ENCODE assay signal across 1 cellular context in genomic region chr9:77750981-77751340, GRCh38.
TF ChIP-seq lines count a peak whose summit lies in the region.

No MANE protein-coding gene starts in this region.

TF ChIP-seq in SK-N-SH, 30 proteins besides CTCF, POLR2A, EP300 and RAD21:
- TF ChIP-seq CHD2 (IDR thresholded peaks at IDR 0.05; ENCODE audit: low read length, partially characterized antibody) (peak; percentile 68), MEF2A (IDR thresholded peaks at IDR 0.05; ENCODE audit: borderline replicate concordance, low read depth) (no peak), FOXJ3 (CRISPR knock-in tag; IDR thresholded peaks at IDR 0.05) (peak; percentile 68; the same call in 1 of the 2 replicates), IRF3 (IDR thresholded peaks at IDR 0.05; ENCODE audit: low read depth, low read length) (no peak), ZBTB33 (IDR thresholded peaks at IDR 0.05; ENCODE audit: borderline replicate concordance, low read depth) (no peak), RFX5 (IDR thresholded peaks at IDR 0.05; ENCODE audit: low read length) (no peak), RXRA (IDR thresholded peaks at IDR 0.05; ENCODE audit: borderline replicate concordance, low read depth) (no peak), TCF12 (IDR thresholded peaks at IDR 0.05) (peak; percentile 89; the same call in 1 of the 2 replicates), POLR2AphosphoS5 (IDR thresholded peaks at IDR 0.05; ENCODE audit: low read depth, low read length) (peak; percentile 81), GATA2 (CRISPR knock-in tag; IDR thresholded peaks at IDR 0.05) (peak; percentile 78), ELF1 (IDR thresholded peaks at IDR 0.05) (no peak), YY1 (IDR thresholded peaks at IDR 0.05; ENCODE audit: low read depth) (no peak), REST (IDR thresholded peaks at IDR 0.05; ENCODE audit: low read depth, low read length) (no peak), MAX (IDR thresholded peaks at IDR 0.05; ENCODE audit: low read depth) (no peak), GABPA (IDR thresholded peaks at IDR 0.05; ENCODE audit: low read depth) (no peak), TAF1 (IDR thresholded peaks at IDR 0.05; ENCODE audit: borderline replicate concordance, low read depth, low read length) (no peak), FOXM1 (IDR thresholded peaks at IDR 0.05; ENCODE audit: low read depth) (no peak), MXI1 (IDR thresholded peaks at IDR 0.05; ENCODE audit: low read depth, low read length) (no peak; the same call in 1 of the 2 replicates), NRF1 (IDR thresholded peaks at IDR 0.05; ENCODE audit: low read depth, low read length) (no peak), EZH2phosphoT487 (IDR thresholded peaks at IDR 0.05; ENCODE audit: borderline replicate concordance, low read depth) (no peak), SIN3A (IDR thresholded peaks at IDR 0.05; ENCODE audit: borderline replicate concordance, low read depth, low read length) (no peak), SMC3 (IDR thresholded peaks at IDR 0.05; ENCODE audit: low read depth, low read length) (no peak), USF2 (IDR thresholded peaks at IDR 0.05; ENCODE audit: borderline replicate concordance, low read depth, low read length) (no peak), FOSL2 (IDR thresholded peaks at IDR 0.05; ENCODE audit: borderline replicate concordance, low read depth) (no peak), RCOR1 (IDR thresholded peaks at IDR 0.05; ENCODE audit: low read length) (peak; percentile 84; the same call in 1 of the 2 replicates), TEAD4 (IDR thresholded peaks at IDR 0.05; ENCODE audit: borderline replicate concordance, insufficient read depth) (peak; percentile 69), PBX3 (IDR thresholded peaks at IDR 0.05) (peak; percentile 69; the same call in 1 of the 2 replicates), NFIC (IDR thresholded peaks at IDR 0.05; ENCODE audit: borderline replicate concordance) (no peak), JUND (IDR thresholded peaks at IDR 0.05) (0 out of 2 replicates have a peak, but pooled peaks have one; percentile 5)
- TF ChIP-seq, protein P1, sequence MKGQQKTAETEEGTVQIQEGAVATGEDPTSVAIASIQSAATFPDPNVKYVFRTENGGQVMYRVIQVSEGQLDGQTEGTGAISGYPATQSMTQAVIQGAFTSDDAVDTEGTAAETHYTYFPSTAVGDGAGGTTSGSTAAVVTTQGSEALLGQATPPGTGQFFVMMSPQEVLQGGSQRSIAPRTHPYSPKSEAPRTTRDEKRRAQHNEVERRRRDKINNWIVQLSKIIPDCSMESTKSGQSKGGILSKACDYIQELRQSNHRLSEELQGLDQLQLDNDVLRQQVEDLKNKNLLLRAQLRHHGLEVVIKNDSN (IDR thresholded peaks at IDR 0.05; ENCODE audit: borderline replicate concordance, low read depth) = no peak
